In genomic region chr2:192162392-192163042, GRCh38 we compare ENCODE assay signal across 1 cellular context.
TF ChIP-seq lines count a peak whose summit lies in the region.

No MANE protein-coding gene starts in this region.

TF ChIP-seq in K562, 482 proteins besides CTCF, POLR2A, EP300 and RAD21:
- TF ChIP-seq, protein P1, sequence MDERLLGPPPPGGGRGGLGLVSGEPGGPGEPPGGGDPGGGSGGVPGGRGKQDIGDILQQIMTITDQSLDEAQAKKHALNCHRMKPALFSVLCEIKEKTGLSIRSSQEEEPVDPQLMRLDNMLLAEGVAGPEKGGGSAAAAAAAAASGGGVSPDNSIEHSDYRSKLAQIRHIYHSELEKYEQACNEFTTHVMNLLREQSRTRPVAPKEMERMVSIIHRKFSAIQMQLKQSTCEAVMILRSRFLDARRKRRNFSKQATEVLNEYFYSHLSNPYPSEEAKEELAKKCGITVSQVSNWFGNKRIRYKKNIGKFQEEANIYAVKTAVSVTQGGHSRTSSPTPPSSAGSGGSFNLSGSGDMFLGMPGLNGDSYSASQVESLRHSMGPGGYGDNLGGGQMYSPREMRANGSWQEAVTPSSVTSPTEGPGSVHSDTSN (CRISPR knock-in tag; IDR thresholded peaks at IDR 0.05; ENCODE audit: low read depth), result no peak
- TF ChIP-seq, protein P1 (tag; conservative IDR thresholded peaks at IDR 0.05; ENCODE audit: low read depth), result no peak
- TF ChIP-seq DEAF1 (CRISPR knock-in tag; IDR thresholded peaks at IDR 0.05) (peak; percentile 83), CC2D1A (IDR thresholded peaks at IDR 0.05) (peak; percentile 40; the same call in 1 of the 2 replicates), ARID2 (IDR thresholded peaks at IDR 0.05) (peak; percentile 71; the same call in 1 of the 2 replicates), ASH1L (IDR thresholded peaks at IDR 0.05; ENCODE audit: borderline replicate concordance, low read depth, partially characterized antibody) (no peak), SMC3 (conservative IDR thresholded peaks at IDR 0.05; ENCODE audit: insufficient read depth, low read depth, low read length) (peak; percentile 79), ZHX1 (conservative IDR thresholded peaks at IDR 0.05; ENCODE audit: low read length) (no peak), ZNF311 (CRISPR knock-in tag; IDR thresholded peaks at IDR 0.05) (no peak)
- TF ChIP-seq, protein P2, sequence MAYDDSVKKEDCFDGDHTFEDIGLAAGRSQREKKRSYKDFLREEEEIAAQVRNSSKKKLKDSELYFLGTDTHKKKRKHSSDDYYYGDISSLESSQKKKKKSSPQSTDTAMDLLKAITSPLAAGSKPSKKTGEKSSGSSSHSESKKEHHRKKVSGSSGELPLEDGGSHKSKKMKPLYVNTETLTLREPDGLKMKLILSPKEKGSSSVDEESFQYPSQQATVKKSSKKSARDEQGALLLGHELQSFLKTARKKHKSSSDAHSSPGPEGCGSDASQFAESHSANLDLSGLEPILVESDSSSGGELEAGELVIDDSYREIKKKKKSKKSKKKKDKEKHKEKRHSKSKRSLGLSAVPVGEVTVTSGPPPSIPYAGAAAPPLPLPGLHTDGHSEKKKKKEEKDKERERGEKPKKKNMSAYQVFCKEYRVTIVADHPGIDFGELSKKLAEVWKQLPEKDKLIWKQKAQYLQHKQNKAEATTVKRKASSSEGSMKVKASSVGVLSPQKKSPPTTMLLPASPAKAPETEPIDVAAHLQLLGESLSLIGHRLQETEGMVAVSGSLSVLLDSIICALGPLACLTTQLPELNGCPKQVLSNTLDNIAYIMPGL (CRISPR knock-in tag; IDR thresholded peaks at IDR 0.05), result no peak
